8 cellular contexts compared by ENCODE assay signal in the genomic region with DNA sequence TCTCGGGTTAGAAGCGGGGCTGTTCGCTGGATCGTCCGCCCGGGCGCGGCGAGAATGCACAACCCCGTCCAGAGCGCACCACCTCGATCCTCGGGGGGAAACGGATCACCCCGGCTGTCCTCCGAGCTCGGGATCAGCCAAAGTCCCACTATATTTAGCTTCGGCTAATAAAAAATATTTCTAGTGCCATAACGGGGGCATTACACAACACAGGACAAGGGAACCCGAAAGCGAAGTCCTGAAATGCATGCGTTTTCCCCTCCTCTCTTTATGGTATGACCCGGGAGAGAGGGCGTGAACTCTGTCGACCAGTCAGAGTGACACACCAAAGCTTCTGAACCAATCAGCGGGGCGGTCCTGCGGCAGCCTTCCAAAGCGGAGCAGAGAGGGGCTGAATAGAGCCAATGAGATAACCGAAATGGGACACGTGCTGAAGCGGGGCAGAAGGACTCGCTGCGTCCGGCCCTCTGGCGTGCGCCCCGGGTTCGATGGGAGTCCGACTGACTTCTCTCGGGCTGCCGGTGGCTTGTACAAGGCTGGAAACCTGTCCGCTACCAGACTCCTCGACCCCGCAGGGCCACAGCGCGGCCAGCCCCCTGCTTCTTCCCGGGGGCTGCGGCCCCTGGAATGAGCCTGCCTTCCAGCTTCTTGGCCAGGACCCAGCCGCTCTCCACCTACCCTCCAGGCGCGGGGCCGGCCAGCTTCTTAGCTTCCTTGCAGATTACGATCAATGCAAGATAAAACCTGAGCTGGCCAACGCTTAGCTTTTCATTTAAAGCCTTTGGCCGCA. TPM values are rescaled to one million over a fixed set of nuclear protein-coding genes. Genes with fewer than 3 reads are reported as not detected.
DNase-seq lines count a peak whose midpoint lies in the region; ATAC-seq and TF ChIP-seq lines count a peak whose summit lies in the region.

A gene with protein sequence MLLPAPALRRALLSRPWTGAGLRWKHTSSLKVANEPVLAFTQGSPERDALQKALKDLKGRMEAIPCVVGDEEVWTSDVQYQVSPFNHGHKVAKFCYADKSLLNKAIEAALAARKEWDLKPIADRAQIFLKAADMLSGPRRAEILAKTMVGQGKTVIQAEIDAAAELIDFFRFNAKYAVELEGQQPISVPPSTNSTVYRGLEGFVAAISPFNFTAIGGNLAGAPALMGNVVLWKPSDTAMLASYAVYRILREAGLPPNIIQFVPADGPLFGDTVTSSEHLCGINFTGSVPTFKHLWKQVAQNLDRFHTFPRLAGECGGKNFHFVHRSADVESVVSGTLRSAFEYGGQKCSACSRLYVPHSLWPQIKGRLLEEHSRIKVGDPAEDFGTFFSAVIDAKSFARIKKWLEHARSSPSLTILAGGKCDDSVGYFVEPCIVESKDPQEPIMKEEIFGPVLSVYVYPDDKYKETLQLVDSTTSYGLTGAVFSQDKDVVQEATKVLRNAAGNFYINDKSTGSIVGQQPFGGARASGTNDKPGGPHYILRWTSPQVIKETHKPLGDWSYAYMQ (minus strand): TSS at position 33 of the 790 bp plus-strand sequence. CDS start 32 bp downstream, at position 1.

- peak within 1 kb of the TSS; percentile 81 for H3K4me3 ChIP-seq in OCI-LY7 (ENCODE audit: low read depth, low read length, poor library complexity, severe bottlenecking)

- BruUV-seq in OCI-LY7 (replicated peaks; lab: Mats Ljungman, UMichigan): no TSS peak

- no peaks in the 10 kb centered on the region for H3K9me2 ChIP-seq in OCI-LY7 (ENCODE audit: insufficient read depth, low read length)

- H3K36me3 ChIP-seq in OCI-LY7 (ENCODE audit: insufficient read depth, low read length): no peaks in the 10 kb centered on the region

- H2AFZ ChIP-seq in OCI-LY7 (ENCODE audit: low read length): peak within 1 kb of the TSS; percentile 89

- peak within 1 kb of the TSS; percentile 85 for H3K4me2 ChIP-seq in OCI-LY7 (ENCODE audit: low read length)

- CTCF ChIA-PET in OCI-LY7 (lab: Charles Lee; ENCODE audit: unreplicated experiment): no interaction called here

- intact Hi-C loops in OCI-LY7 (cut with micrococcal nuclease; ENCODE audit: unreplicated experiment): loop anchor here (10.0 kb wide), 1 partner anchor 192 kb away; no protein-coding TSS in a partner anchor

- peaks cover 15% of the 10 kb centered on the region for H3K4me1 ChIP-seq in OCI-LY7 (ENCODE audit: insufficient read depth, low read length, poor library complexity, severe bottlenecking)

- DNase-seq in DMS 273 treated with DMSO at 0.1 percent for 48 hours (lab: John Stamatoyannopoulos, UW): peak; percentile 96
- peak; percentile 99 for DNase-seq in HuH-7.5 (ENCODE audit: low spot score)
- peak; percentile 98 for DNase-seq in OCI-LY7 (ENCODE audit: low spot score)
- peak; percentile 87 for DNase-seq in activated T-cell treated with anti-CD3 and anti-CD28 coated beads for 48 hours (ENCODE audit: low read depth)
- peak; percentile 100 for DNase-seq in epidermal melanocyte (ENCODE audit: insufficient read length, low spot score)
- DNase-seq in midbrain (lab: John Stamatoyannopoulos, UW): peak; percentile 96
- DNase-seq in stimulated activated CD8-positive, alpha-beta memory T cell treated with anti-CD3 and anti-CD28 coated beads, Interleukin-15, amount 100 ng/mL, for 48 hours (ENCODE audit: low read depth in 2 of 2): peak; percentile 90 to 91

- H3K9me3 ChIP-seq in OCI-LY7 (ENCODE audit: low read length): no peaks in the 10 kb centered on the region

- no peaks in the 10 kb centered on the region for H4K20me1 ChIP-seq in OCI-LY7 (ENCODE audit: insufficient read depth, low read length)

- no peaks in the 10 kb centered on the region for H3K79me2 ChIP-seq in OCI-LY7 (ENCODE audit: insufficient read depth, low read depth, low read length)

- POLR2A ChIA-PET in OCI-LY7 (lab: Charles Lee): interaction anchor here (0.5 to 1.6 kb wide), 3 partner anchors 9 to 15 kb away, joined by 3 to 5 read pairs (median 4); no protein-coding TSS in a partner anchor

- TF ChIP-seq CTCF in OCI-LY7 (conservative IDR thresholded peaks at IDR 0.05; ENCODE audit: low read length): no peak

- peak within 1 kb of the TSS; percentile 20 for H3K27ac ChIP-seq in OCI-LY7 (ENCODE audit: low read depth, low read length, poor library complexity, severe bottlenecking)

- ATAC-seq in GM21528 (IDR thresholded peaks at IDR 0.05; ENCODE audit: low FRiP score, unreplicated experiment): peak; percentile 86

RNA-seq across cellular contexts. Expression of the gene that starts here (rescaled TPM):
- 3.8 and 6.1 TPM in 2 replicates for total RNA-seq in OCI-LY7 (2014; rRNA removed; shearing (Covaris generic))
- 6.2 and 7.6 TPM in 2 replicates for total RNA-seq in OCI-LY7 (2022)

Comparison
In these comparisons a context has a peak if more than half of its experiments do, and no peak if none do; other contexts are left out.
1. Peak in every context shown above with its lines: DNase-seq, ATAC-seq, H3K4me3 ChIP-seq and H3K27ac ChIP-seq.